Comparison of ENCODE assay signal across 17 cellular contexts in genomic region chr2:212991120-212991519, GRCh38.
DNase-seq lines count a peak whose midpoint lies in the region; ATAC-seq, FAIRE-seq and TF ChIP-seq lines count a peak whose summit lies in the region.
"Had no signal": no experiment of that assay in that cellular context is flagged by ENCODE, and none has a peak within 500 bp of the region (broad histone marks: within the 10 kb centered on the region; RNA-seq: fewer than 3 reads in every experiment).

No MANE protein-coding gene starts in this region.

- peak; percentile 84 for ATAC-seq in GM18505 (IDR thresholded peaks at IDR 0.05; ENCODE audit: unreplicated experiment)
- ATAC-seq in GM21360 (IDR thresholded peaks at IDR 0.05; ENCODE audit: unreplicated experiment), result peak; percentile 84
- ATAC-seq in HG02885 (IDR thresholded peaks at IDR 0.05; ENCODE audit: poor library complexity, unreplicated experiment), result peak; percentile 95
- peak; percentile 84 for ATAC-seq in HG03469 (IDR thresholded peaks at IDR 0.05; ENCODE audit: unreplicated experiment)
- ATAC-seq: heart right ventricle had no signal

- no peak for TF ChIP-seq POLR2A in GM18505 (IDR thresholded peaks at IDR 0.05; ENCODE audit: borderline replicate concordance, extremely low read depth, insufficient read depth, insufficient read length)

- FAIRE-seq in GM19239 (lab: Jason Lieb, UNC), result no peak

- DNase-seq in GM19239 (ENCODE audit: insufficient read length, low spot score), result no peak
- DNase-seq in NCI-H1092 treated with DMSO at 0.1 percent for 48 hours (lab: John Stamatoyannopoulos, UW), result no peak
- DNase-seq in MV-4-11 (lab: John Stamatoyannopoulos, UW), result no peak
- DNase-seq in activated effector memory CD4-positive, alpha-beta T cell treated with Interleukin-2 at 50 U/mL for 16 hours, result no peak
- DNase-seq: activated CD4-positive, CD25-positive, alpha-beta regulatory T cell; EL; heart right ventricle; kidney glomerular epithelial cell; MG63; NCI-H2081 treated with DMSO at 0.1 percent for 48 hours; RPMI8226; stimulated activated CD4-positive, alpha-beta T cell treated with anti-CD3 and anti-CD28 coated beads, Interleukin-4, amount 100 ng/mL, for 4 hours; tibial artery had no signal
